Comparison of ENCODE assay signal across 8 cellular contexts in genomic region chr5:55344392-55344992, GRCh38. TPM values are rescaled to one million over a fixed set of nuclear protein-coding genes. Genes with fewer than 3 reads are reported as not detected.
DNase-seq lines count a peak whose midpoint lies in the region; ATAC-seq, FAIRE-seq and TF ChIP-seq lines count a peak whose summit lies in the region.

No MANE protein-coding gene starts in this region.

- WGBS in adrenal gland, 4 donors, result 21 to 28% (median 24%) methylated on average over 2 of the region's 2 CpGs
- 36 to 47% (median 42%) methylated on average over 2 of the region's 2 CpGs for WGBS in small intestine, 3 donors

- DNase-seq in CD4-positive, CD25-positive, alpha-beta regulatory T cell, result peak; percentile 44 to 80 (median 60)
- DNase-seq in HCEC 1CT (peak; percentile 40), SW 1271 (lab: John Stamatoyannopoulos, UW) (peak; percentile 6 to 36), adrenal gland (peak; percentile 41 to 90 (median 62)), hepatic stellate cell (ENCODE audit: low spot score) (peak; percentile 11), small intestine (peak; percentile 73), NCI-H1930 (lab: John Stamatoyannopoulos, UW) (no peak)

- H3K4me1 Mint-ChIP-seq in CD4-positive, CD25-positive, alpha-beta regulatory T cell, result peaks cover 2 to 16% (median 6%) of the 10 kb centered on the region in 4 donors

- intact Hi-C loops in adrenal gland (cut with DNase I), result no loop called here

- H3K9me3 Mint-ChIP-seq in CD4-positive, CD25-positive, alpha-beta regulatory T cell, result no peaks in the 10 kb centered on the region

- H3K4me3 ChIP-seq in CD4-positive, CD25-positive, alpha-beta regulatory T cell (ENCODE audit: low read depth, low read length), result no peak overlapping the region
- H3K4me3 ChIP-seq in adrenal gland (no peak overlapping the region), small intestine (ENCODE audit: low read depth in 1 of 2, low read length in 2 of 2) (no peak overlapping the region)

- no peak overlapping the region for H3K27ac ChIP-seq in CD4-positive, CD25-positive, alpha-beta regulatory T cell (ENCODE audit: insufficient read depth, low read length, poor library complexity, severe bottlenecking)
- H3K27ac ChIP-seq in adrenal gland (no peak overlapping the region), small intestine (ENCODE audit: low read depth in 1 of 2, low read length in 1 of 2) (no peak overlapping the region)

- no peak overlapping the region for H3K4me3 Mint-ChIP-seq in CD4-positive, CD25-positive, alpha-beta regulatory T cell

- TF ChIP-seq CTCF in adrenal gland (IDR thresholded peaks at IDR 0.05), result peak; percentile 70 to 94 (median 80)

- TF ChIP-seq POLR2A in adrenal gland (IDR thresholded peaks at IDR 0.05), result no peak

- H3K36me3 Mint-ChIP-seq in CD4-positive, CD25-positive, alpha-beta regulatory T cell, result peaks cover 29% of the 10 kb centered on the region

- H3K27ac Mint-ChIP-seq in CD4-positive, CD25-positive, alpha-beta regulatory T cell, result peak overlapping the region in 1 of 3 donors; percentile 9

- H3K9me3 ChIP-seq in CD4-positive, CD25-positive, alpha-beta regulatory T cell (ENCODE audit: control insufficient read depth in 2 of 2, low read length in 2 of 2), result no peaks in the 10 kb centered on the region
- H3K9me3 ChIP-seq in adrenal gland (replicated peaks in 1 of 3) (no peaks in the 10 kb centered on the region), small intestine (ENCODE audit: control insufficient read depth, low read depth) (no peaks in the 10 kb centered on the region)

- ATAC-seq in CD4-positive, CD25-positive, alpha-beta regulatory T cell (ENCODE audit: low read depth in 2 of 2), result peak in 1 of 2 donors; percentile 56
- ATAC-seq in GM21825 (IDR thresholded peaks at IDR 0.05; ENCODE audit: unreplicated experiment), result no peak

- H3K27me3 ChIP-seq in CD4-positive, CD25-positive, alpha-beta regulatory T cell (ENCODE audit: control insufficient read depth, insufficient read depth, low read length), result no peaks in the 10 kb centered on the region
- H3K27me3 ChIP-seq in adrenal gland (no peaks in the 10 kb centered on the region), small intestine (ENCODE audit: control insufficient read depth in 2 of 2, insufficient read depth in 2 of 2, low read length in 2 of 2) (no peaks in the 10 kb centered on the region)

- no peaks in the 10 kb centered on the region for H3K27me3 Mint-ChIP-seq in CD4-positive, CD25-positive, alpha-beta regulatory T cell

- no peaks in the 10 kb centered on the region for H3K4me1 ChIP-seq in CD4-positive, CD25-positive, alpha-beta regulatory T cell (ENCODE audit: control insufficient read depth, insufficient read depth, low read length, poor library complexity, severe bottlenecking)
- H3K4me1 ChIP-seq in adrenal gland (replicated peaks in 1 of 2), result no peaks in the 10 kb centered on the region
- H3K4me1 ChIP-seq in small intestine (ENCODE audit: control insufficient read depth in 2 of 2, insufficient read depth in 1 of 2, low read depth in 1 of 2, low read length in 1 of 2), result no peaks in the 10 kb centered on the region

- peaks cover 78% of the 10 kb centered on the region for H3K36me3 ChIP-seq in CD4-positive, CD25-positive, alpha-beta regulatory T cell (ENCODE audit: control insufficient read depth, insufficient read depth, low read length)
- H3K36me3 ChIP-seq in adrenal gland (replicated peaks in 1 of 2) (peaks cover 0 to 41% of the 10 kb centered on the region in 2 donors), small intestine (ENCODE audit: control insufficient read depth in 2 of 2, insufficient read depth in 2 of 2, low read length in 2 of 2) (peaks cover 5 to 11% of the 10 kb centered on the region in 2 donors)

- FAIRE-seq in small intestine (lab: Jason Lieb, UNC), result peak; percentile 92

RNA-seq across cellular contexts. Expression of gene MTREX, which starts 36.7 kb away (rescaled TPM):
- 86.7 TPM for total RNA-seq in CD4-positive, CD25-positive, alpha-beta regulatory T cell
- polyA plus RNA-seq in CD4-positive, CD25-positive, alpha-beta regulatory T cell, result 10 to 100 TPM; 23.2 to 34.3 (median 28.4) TPM
- 10 to 100 TPM; 39.1 to 70.8 (median 64.5) TPM for total RNA-seq in adrenal gland
- polyA plus RNA-seq in adrenal gland, result 10 to 100 TPM; 22.8 to 53.9 (median 27.0) TPM
- polyA plus RNA-seq in small intestine, result 10 to 100 TPM; 21.1 to 48.3 (median 26.5) TPM

RNA-seq across cellular contexts. Expression of gene DHX29, which starts 37.0 kb away (rescaled TPM):
- total RNA-seq in CD4-positive, CD25-positive, alpha-beta regulatory T cell, result 16.5 TPM
- polyA plus RNA-seq in CD4-positive, CD25-positive, alpha-beta regulatory T cell, result 10 to 100 TPM; 12.5 to 28.5 (median 14.8) TPM
- 10 to 100 TPM; 17.1 to 29.7 (median 24.8) TPM for total RNA-seq in adrenal gland
- 10 to 100 TPM in 1 of 3 donors, 1 to 10 TPM in 2; 6.7 to 34.9 (median 8.8) TPM for polyA plus RNA-seq in adrenal gland
- polyA plus RNA-seq in small intestine, result 10 to 100 TPM in 1 of 3 donors, 1 to 10 TPM in 2; 7.3 to 11.1 (median 9.4) TPM

Comparison
In these comparisons a context has a peak if more than half of its experiments do, and no peak if none do; other contexts are left out.
1. DNase-seq: peak in CD4-positive, CD25-positive, alpha-beta regulatory T cell (3 of 3), HCEC 1CT (single experiment), SW 1271 (2 of 2), adrenal gland (7 of 7), hepatic stellate cell (single experiment) and small intestine (single experiment); none in NCI-H1930 (0 of 2).